8 cellular contexts compared by ENCODE assay signal in genomic region chr5:132419517-132420468, GRCh38. TPM values are rescaled to one million over a fixed set of nuclear protein-coding genes. Genes with fewer than 3 reads are reported as not detected.
DNase-seq lines count a peak whose midpoint lies in the region; ATAC-seq, FAIRE-seq and TF ChIP-seq lines count a peak whose summit lies in the region.

No MANE protein-coding gene starts in this region.

- H3K27me3 ChIP-seq in K562 (ENCODE audit: control insufficient read depth in 2 of 2, insufficient read depth in 2 of 2, low read length in 2 of 2) (no peaks in the 10 kb centered on the region), sigmoid colon (no peaks in the 10 kb centered on the region)

- H3K4me1 ChIP-seq in K562 (replicated peaks in 1 of 2; ENCODE audit: control insufficient read depth in 2 of 2, insufficient read depth in 2 of 2, low read length in 2 of 2) = peaks cover 22 to 50% of the 10 kb centered on the region in 2 experiments
- H3K4me1 ChIP-seq in sigmoid colon = peaks cover 0 to 100% (median 92%) of the 10 kb centered on the region in 4 donors

- H3K4me2 ChIP-seq in K562 (ENCODE audit: insufficient read depth, low read length) = peak overlapping the region; percentile 61

- H3K9me1 ChIP-seq in K562 (ENCODE audit: control insufficient read depth, insufficient read depth, low read length) = peaks cover 2% of the 10 kb centered on the region

- POLR2A ChIA-PET in K562 (lab: Yijun Ruan, JAX) = interaction anchor here (0.5 to 1.3 kb wide), 11 partner anchors 16 to 144 kb away, joined by 3 to 7 read pairs (median 4); no protein-coding TSS in a partner anchor

- TF ChIP-seq POLR2A in K562 (conservative IDR thresholded peaks at IDR 0.05) (no peak), sigmoid colon (IDR thresholded peaks at IDR 0.05) (no peak)

- ATAC-seq in K562 = peak; percentile 81
- ATAC-seq in GM19463 (IDR thresholded peaks at IDR 0.05; ENCODE audit: unreplicated experiment) = no peak

- in situ Hi-C loops in K562 (cut with MboI) = loop anchor here (5.0 kb wide), 1 partner anchor 38 kb away; no protein-coding TSS in a partner anchor

- H3K79me2 ChIP-seq in K562 (ENCODE audit: control insufficient read depth, insufficient read depth, low read length) = no peaks in the 10 kb centered on the region

- H3K4me3 ChIP-seq in K562 (no peak overlapping the region), sigmoid colon (no peak overlapping the region)

- DNase-seq in AG20443 (ENCODE audit: low spot score) (peak; percentile 89), GM19239 (ENCODE audit: insufficient read length, low spot score) (no peak), NCI-H146 treated with DMSO at 0.1 percent for 48 hours (lab: John Stamatoyannopoulos, UW; ENCODE audit: unreplicated experiment) (peak; percentile 13), T-helper 9 cell (peak; percentile 53), K562 (ENCODE audit: extremely low read depth in 1 of 4, low spot score in 3 of 4) (peak; percentile 85 to 89 (median 88)), hippocampal formation (lab: John Stamatoyannopoulos, UW) (peak; percentile 68 to 80), sigmoid colon (peak; percentile 87)

- H3K27ac ChIP-seq in K562 (ENCODE audit: extremely low read depth, low read depth, low read length) (peak overlapping the region; percentile 42; the same call in 2 of the 3 replicates), sigmoid colon (peak overlapping the region; percentile 67 to 98 (median 84))

- FAIRE-seq in GM19239 (lab: Jason Lieb, UNC) = peak; percentile 79
- peak; percentile 89 for FAIRE-seq in K562 (lab: Jason Lieb, UNC)

- CTCF ChIA-PET in K562 (lab: Yijun Ruan, JAX; ENCODE audit: low intra/inter-chr PET ratio) = interaction anchor here (0.6 to 1.9 kb wide), 6 partner anchors 9 to 1157 kb away, joined by 3 to 10 read pairs (median 4); partner anchors contain the start of gene IRF1

- TF ChIP-seq EP300 in K562 (IDR thresholded peaks at IDR 0.05; ENCODE audit: low read length) (peak; percentile 8; the same call in 1 of the 2 replicates), sigmoid colon (IDR thresholded peaks at IDR 0.05) (no peak)

- intact Hi-C loops in K562 (cut with micrococcal nuclease) = loop anchor here (1.0 kb wide), 2 partner anchors 78 to 82 kb away; no protein-coding TSS in a partner anchor
- intact Hi-C loops in sigmoid colon (cut with DNase I) = loop anchor here (1.0 kb wide), 1 partner anchor 71 kb away; the partner anchor contains the start of gene IRF1

- 14% methylated on average over 12 of the region's 12 CpGs for WGBS in K562 (ENCODE audit: insufficient coverage, low coverage, missing lambda C conversion rate)
- 17 to 19% methylated on average over 12 of the region's 12 CpGs for WGBS in sigmoid colon, 2 donors

- peak overlapping the region; percentile 88 for H2AFZ ChIP-seq in K562 (ENCODE audit: low read depth, low read length)

- no peaks in the 10 kb centered on the region for H3K9me3 ChIP-seq in K562 (replicated peaks; ENCODE audit: control insufficient read depth, insufficient read depth, low read depth, low read length)
- H3K9me3 ChIP-seq in sigmoid colon = no peaks in the 10 kb centered on the region

- peak overlapping the region; percentile 16 to 59; a peak in 2 of 4 replicates for H3K9ac ChIP-seq in K562 (ENCODE audit: insufficient read depth in 1 of 2, low read depth in 2 of 2, low read length in 2 of 2)

- H4K20me1 ChIP-seq in K562 (replicated peaks; ENCODE audit: control insufficient read depth, insufficient read depth, low read length) = no peaks in the 10 kb centered on the region

- H3K36me3 ChIP-seq in K562 (ENCODE audit: control insufficient read depth, insufficient read depth, low read length) = no peaks in the 10 kb centered on the region
- H3K36me3 ChIP-seq in sigmoid colon = peaks cover 0 to 7% (median 0%) of the 10 kb centered on the region in 4 donors

- TF ChIP-seq CTCF in K562 (IDR thresholded peaks at IDR 0.05 in 2 of 3, conservative IDR thresholded peaks at IDR 0.05 in 1 of 3; ENCODE audit: insufficient read depth in 2 of 3, low read depth in 1 of 3, low read length in 3 of 3) = peak; percentile 89 to 95 (median 90)
- TF ChIP-seq CTCF in sigmoid colon (IDR thresholded peaks at IDR 0.05) = peak; percentile 83 to 91 (median 90)

- TSS peak; percentile 48 for BruUV-seq in K562 (replicated peaks; lab: Mats Ljungman, UMichigan)

- peak; percentile 94 to 96 for TF ChIP-seq RAD21 in K562 (CRISPR knock-in tag; conservative IDR thresholded peaks at IDR 0.05 in 1 of 2, IDR thresholded peaks at IDR 0.05 in 1 of 2)

TF ChIP-seq in K562, 482 proteins besides CTCF, POLR2A, EP300 and RAD21 (continues in another document):
- TF ChIP-seq XRCC3 (IDR thresholded peaks at IDR 0.05) (no peak), SRF (CRISPR knock-in tag; IDR thresholded peaks at IDR 0.05) (0 out of 4 replicates have a peak, but pooled peaks of 1 of the 2 experiments have one; percentile 30), GABPA (tag; conservative IDR thresholded peaks at IDR 0.05; ENCODE audit: low read depth) (peak; percentile 24; the same call in 1 of the 2 replicates), NR4A1 (CRISPR knock-in tag; IDR thresholded peaks at IDR 0.05) (no peak), NR4A1 (tag; IDR thresholded peaks at IDR 0.05) (peak; percentile 89), ZBTB7A (IDR thresholded peaks at IDR 0.05; ENCODE audit: borderline replicate concordance, control insufficient read depth, low read depth, low read length) (peak; percentile 90), TAF7 (tag; IDR thresholded peaks at IDR 0.05) (peak; percentile 38; the same call in 1 of the 2 replicates), ZNF408 (CRISPR knock-in tag; IDR thresholded peaks at IDR 0.05; ENCODE audit: low read depth) (no peak), NFYB (IDR thresholded peaks at IDR 0.05; ENCODE audit: extremely low read depth, insufficient read length) (no peak), TBP (optimal IDR thresholded peaks at IDR 0.05; ENCODE audit: low read depth, low read length) (no peak), HOXB6 (CRISPR knock-in tag; IDR thresholded peaks at IDR 0.05; ENCODE audit: borderline replicate concordance) (no peak), SMAD3 (CRISPR knock-in tag; conservative IDR thresholded peaks at IDR 0.05) (0 out of 2 replicates have a peak, but pooled peaks have one; percentile 57), ZNF282 (CRISPR knock-in tag; IDR thresholded peaks at IDR 0.05) (no peak), SMAD1 (IDR thresholded peaks at IDR 0.05; ENCODE audit: low read depth, low read length, partially characterized antibody) (no peak), SAFB (IDR thresholded peaks at IDR 0.05; ENCODE audit: borderline replicate concordance, low read depth, low read length) (no peak), POLR2G (IDR thresholded peaks at IDR 0.05; ENCODE audit: low read depth, low read length) (peak; percentile 29; the same call in 1 of the 2 replicates), MAFF (IDR thresholded peaks at IDR 0.05; ENCODE audit: low read length) (peak; percentile 50), HBP1 (CRISPR knock-in tag; IDR thresholded peaks at IDR 0.05) (no peak)

RNA-seq across cellular contexts. Expression of gene SLC22A5, which starts 50.3 kb away (rescaled TPM):
- total RNA-seq in K562 (2011; cell fraction: chromatin; rRNA removed; ENCODE audit: low replicate concordance) = 50.2 and 52.9 TPM in 2 replicates
- total RNA-seq in K562 (2011; cell fraction: nucleolus; rRNA removed) = 43.7 and 56.8 TPM in 2 replicates
- total RNA-seq in K562 (2011; cell fraction: nucleoplasm; rRNA removed) = 53.5 and 62.8 TPM in 2 replicates
- total RNA-seq in K562 (2014; rRNA removed) (7.0 and 9.9 TPM in 2 replicates), K562 (2014; rRNA removed; fragmentation: Illumina TruSeq; extraction: Trizol) (7.3 and 8.3 TPM in 2 replicates), K562 (2015; rRNA removed; fragmentation: Illumina TruSeq; extraction: Trizol) (6.3 and 6.9 TPM in 2 replicates), K562 (2021) (11.5 and 13.3 TPM in 2 replicates), sigmoid colon (1 to 10 TPM; 3.6 to 9.9 (median 6.3) TPM)
- polyA plus RNA-seq in K562 (2011; rRNA removed) (16.6 and 18.9 TPM in 2 replicates), K562 (2014; fragmentation: Illumina TruSeq; extraction: Trizol) (12.5 and 15.7 TPM in 2 replicates), K562 (2014; fragmentation: Nextera tagmentation; extraction: Ambion mirVana) (1 to 10 TPM; 3.0 to 3.3 TPM), K562 (2014; rRNA removed) (8.4 and 9.0 TPM in 2 replicates), sigmoid colon (10 to 100 TPM in 1 of 3 donors, 1 to 10 TPM in 2; 6.0 to 11.9 (median 9.0) TPM)
- 19.7 and 24.6 TPM in 2 replicates for polyA plus RNA-seq in K562 (2011; cell fraction: cytosol; rRNA removed)
- 77.0 and 105 TPM in 2 replicates for polyA plus RNA-seq in K562 (2011; cell fraction: nucleus; rRNA removed)
- polyA plus RNA-seq in K562 (2012) = 5.5 and 7.3 TPM in 2 replicates
- polyA minus RNA-seq in K562 (2011; rRNA and poly(A)+ RNA removed) = 15.8 TPM in 2 replicates
- 8.6 and 11.3 TPM in 2 replicates for polyA minus RNA-seq in K562 (2011; cell fraction: cytosol; rRNA and poly(A)+ RNA removed)
- polyA minus RNA-seq in K562 (2011; cell fraction: nucleus; rRNA and poly(A)+ RNA removed) = 15.1 and 16.0 TPM in 2 replicates
